25 cellular contexts compared by ENCODE assay signal in genomic region chrX:53563324-53563723, GRCh38.
"Had no signal": no experiment of that assay in that cellular context is flagged by ENCODE, and none has a peak within 500 bp of the region (broad histone marks: within the 10 kb centered on the region; RNA-seq: fewer than 3 reads in every experiment).

No MANE protein-coding gene starts in this region.

- H3K4me1 ChIP-seq: gastrocnemius medialis, pancreas, right lobe of liver, stomach, tibial artery had no signal

- H3K27me3 Mint-ChIP-seq: memory B cell, naive B cell, type B pancreatic cell had no signal

- H3K27ac ChIP-seq: epithelial cell of prostate, gastrocnemius medialis, neutrophil, pancreas, right lobe of liver, stomach, tibial artery had no signal

- H3K9me3 ChIP-seq: gastrocnemius medialis, mucosa of descending colon, neutrophil, pancreas, right lobe of liver, stomach, tibial artery had no signal

- DNase-seq: dorsolateral prefrontal cortex; effector CD4-positive, alpha-beta T cell; foreskin fibroblast; gastrocnemius medialis; head of caudate nucleus; mucosa of descending colon; naive B cell; pancreas; right lobe of liver; small intestine; stimulated activated CD4-positive, alpha-beta T cell treated with anti-CD3 and anti-CD28 coated beads, Interleukin-15, amount 100 ng/mL, for 24 hours; stimulated activated CD4-positive, alpha-beta T cell treated with anti-CD3 and anti-CD28 coated beads, Interleukin-2, amount 100 ng/mL, for 48 hours; stimulated activated naive CD4-positive, alpha-beta T cell treated with Interleukin-2 at 50 U/mL for 16 hours; stomach; tibial artery had no signal

- ATAC-seq: esophagus mucosa, gastrocnemius medialis, left lobe of liver, mucosa of descending colon, pancreas, right lobe of liver had no signal

- H3K4me3 ChIP-seq: dorsolateral prefrontal cortex, gastrocnemius medialis, lung, mucosa of descending colon, pancreas, right lobe of liver, stomach, tibial artery had no signal

- H3K4me3 Mint-ChIP-seq: memory B cell; mesothelial cell of epicardium; naive B cell; natural killer cell treated with Interleukin-12 subunit alpha and Interleukin-12 subunit beta and Interleukin-15 and Interleukin-18, amount 100 ng/mL, for 72 hours; neural crest cell; type B pancreatic cell had no signal

- H3K4me1 Mint-ChIP-seq: mesothelial cell of epicardium, naive B cell, neural crest cell had no signal

- H3K27me3 ChIP-seq: gastrocnemius medialis, neutrophil, pancreas, right lobe of liver, tibial artery had no signal

- H3K9me3 Mint-ChIP-seq: memory B cell; natural killer cell treated with Interleukin-12 subunit alpha and Interleukin-12 subunit beta and Interleukin-15 and Interleukin-18, amount 100 ng/mL, for 72 hours; type B pancreatic cell had no signal

- H3K27ac Mint-ChIP-seq: memory B cell; mesothelial cell of epicardium; natural killer cell treated with Interleukin-12 subunit alpha and Interleukin-12 subunit beta and Interleukin-15 and Interleukin-18, amount 100 ng/mL, for 72 hours; type B pancreatic cell had no signal
